In the genomic region with DNA sequence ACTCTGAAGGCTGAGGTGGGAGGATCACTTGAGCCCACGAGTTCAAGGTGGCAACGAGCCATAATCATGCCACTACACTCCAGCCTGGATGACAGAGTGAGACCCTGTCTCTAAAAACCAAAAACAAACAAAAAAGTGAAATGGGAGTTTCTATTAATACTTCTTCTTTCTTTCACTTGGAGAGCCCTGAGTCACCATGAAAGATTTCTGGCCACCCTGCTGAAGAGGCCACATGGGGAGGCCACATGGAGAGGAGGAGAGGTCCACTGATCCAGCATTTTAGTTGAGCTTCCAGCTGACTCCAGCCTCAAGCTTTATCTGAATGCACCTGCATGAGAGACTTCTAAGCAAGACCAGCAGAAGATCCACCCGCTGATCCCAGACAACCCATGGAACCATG, we compare ENCODE assay signal across 18 cellular contexts.
DNase-seq lines count a peak whose midpoint lies in the region; ATAC-seq and TF ChIP-seq lines count a peak whose summit lies in the region.
"Had no signal": no experiment of that assay in that cellular context is flagged by ENCODE, and none has a peak within 500 bp of the region (broad histone marks: within the 10 kb centered on the region; RNA-seq: fewer than 3 reads in every experiment).

No MANE protein-coding gene starts in this region.

- H3K9ac ChIP-seq in adipocyte (ENCODE audit: low read length) = no peak overlapping the region

- H3K9me3 ChIP-seq in heart left ventricle (no peaks in the 10 kb centered on the region), adipocyte (ENCODE audit: control insufficient read depth, low read length) (no peaks in the 10 kb centered on the region)
- H3K9me3 ChIP-seq: HAP-1 had no signal

- H3K4me1 Mint-ChIP-seq in activated CD4-positive, alpha-beta memory T cell treated with anti-CD3 and anti-CD28 coated beads, Interleukin-2, amount 10 ng/mL, durations not matched to agents 7 days and 5 days = no peaks in the 10 kb centered on the region
- no peaks in the 10 kb centered on the region for H3K4me1 Mint-ChIP-seq in activated naive CD8-positive, alpha-beta T cell treated with anti-CD3 and anti-CD28 coated beads for 36 hours

- H3K27me3 ChIP-seq in heart left ventricle = no peaks in the 10 kb centered on the region
- H3K27me3 ChIP-seq in adipocyte (replicated peaks; ENCODE audit: control insufficient read depth, insufficient read depth, low read length) = peaks cover 14% of the 10 kb centered on the region

- intact Hi-C loops in heart left ventricle (cut with DNase I) (no loop called here), Right ventricle myocardium superior (cut with DNase I) (no loop called here)

- no peak for TF ChIP-seq CTCF in heart left ventricle (IDR thresholded peaks at IDR 0.05)

- H3K36me3 Mint-ChIP-seq in activated CD4-positive, alpha-beta memory T cell treated with anti-CD3 and anti-CD28 coated beads, Interleukin-2, amount 10 ng/mL, durations not matched to agents 7 days and 5 days (ENCODE audit: low read depth) = no peaks in the 10 kb centered on the region
- no peaks in the 10 kb centered on the region for H3K36me3 Mint-ChIP-seq in activated naive CD8-positive, alpha-beta T cell treated with anti-CD3 and anti-CD28 coated beads for 36 hours

- POLR2A ChIA-PET in activated CD4-positive, alpha-beta memory T cell treated with anti-CD3 and anti-CD28 coated beads, Interleukin-2, amount 10 ng/mL, durations not matched to agents 7 days and 5 days (lab: Charles Lee) = no interaction called here

- ATAC-seq in heart left ventricle (no peak), Right ventricle myocardium superior (ENCODE audit: poor library complexity) (no peak)
- ATAC-seq: PC-3 had no signal

- peak overlapping the region in 7 of 12 donors; percentile 4 to 76 (median 44) for H3K27ac ChIP-seq in heart left ventricle

- H3K4me3 Mint-ChIP-seq in activated CD4-positive, alpha-beta memory T cell treated with anti-CD3 and anti-CD28 coated beads, Interleukin-2, amount 10 ng/mL, durations not matched to agents 7 days and 5 days = no peak overlapping the region
- H3K4me3 Mint-ChIP-seq in activated naive CD8-positive, alpha-beta T cell treated with anti-CD3 and anti-CD28 coated beads for 36 hours = no peak overlapping the region

- H3K4me1 ChIP-seq in heart left ventricle (peaks cover 0 to 9% (median 5%) of the 10 kb centered on the region in 12 donors), adipocyte (ENCODE audit: control insufficient read depth, insufficient read depth, low read length) (no peaks in the 10 kb centered on the region)
- H3K4me1 ChIP-seq: HAP-1 had no signal

- H3K27ac Mint-ChIP-seq in activated CD4-positive, alpha-beta memory T cell treated with anti-CD3 and anti-CD28 coated beads, Interleukin-2, amount 10 ng/mL, durations not matched to agents 7 days and 5 days = no peak overlapping the region
- no peak overlapping the region for H3K27ac Mint-ChIP-seq in activated naive CD8-positive, alpha-beta T cell treated with anti-CD3 and anti-CD28 coated beads for 36 hours

- H3K4me3 ChIP-seq in heart left ventricle (no peak overlapping the region), adipocyte (ENCODE audit: low read length) (no peak overlapping the region)
- H3K4me3 ChIP-seq: HAP-1 had no signal

- CTCF ChIA-PET in activated CD4-positive, alpha-beta memory T cell treated with anti-CD3 and anti-CD28 coated beads, Interleukin-2, amount 10 ng/mL, durations not matched to agents 7 days and 5 days (lab: Charles Lee) = interaction anchor here (1.0 kb wide), 1 partner anchor 10 kb away, joined by 3 read pairs; no protein-coding TSS in a partner anchor

- no peak for TF ChIP-seq POLR2A in heart left ventricle (IDR thresholded peaks at IDR 0.05)

- WGBS in heart left ventricle, 4 donors = 90 to 96% (median 94%) methylated on average over 3 of the region's 3 CpGs

- H3K27me3 Mint-ChIP-seq in activated CD4-positive, alpha-beta memory T cell treated with anti-CD3 and anti-CD28 coated beads, Interleukin-2, amount 10 ng/mL, durations not matched to agents 7 days and 5 days = peaks cover 14% of the 10 kb centered on the region
- no peaks in the 10 kb centered on the region for H3K27me3 Mint-ChIP-seq in activated naive CD8-positive, alpha-beta T cell treated with anti-CD3 and anti-CD28 coated beads for 36 hours

- DNase-seq in heart left ventricle (no peak), Right ventricle myocardium superior (no peak), adipocyte (ENCODE audit: low read depth) (peak; percentile 35), hepatic stellate cell (ENCODE audit: low spot score) (peak; percentile 60), T1000 (lab: John Stamatoyannopoulos, UW) (no peak), NCI-H345 (lab: John Stamatoyannopoulos, UW) (no peak)
- no peak for DNase-seq in activated CD4-positive, alpha-beta memory T cell treated with anti-CD3 and anti-CD28 coated beads, Interleukin-2, amount 10 ng/mL, durations not matched to agents 7 days and 5 days
- no peak for DNase-seq in activated naive CD8-positive, alpha-beta T cell treated with anti-CD3 and anti-CD28 coated beads for 36 hours
- DNase-seq: C1 segment of cervical spinal cord, DMS 273 treated with DMSO at 0.1 percent for 48 hours, EL, NCI-H1092, NCI-H146, NCI-H2081, NCI-H510A, NCI-H774, PC-3 had no signal

- no peaks in the 10 kb centered on the region for H3K9me3 Mint-ChIP-seq in activated CD4-positive, alpha-beta memory T cell treated with anti-CD3 and anti-CD28 coated beads, Interleukin-2, amount 10 ng/mL, durations not matched to agents 7 days and 5 days
- H3K9me3 Mint-ChIP-seq in activated naive CD8-positive, alpha-beta T cell treated with anti-CD3 and anti-CD28 coated beads for 36 hours = no peaks in the 10 kb centered on the region

- no peaks in the 10 kb centered on the region for H3K36me3 ChIP-seq in heart left ventricle
- H3K36me3 ChIP-seq in adipocyte (ENCODE audit: control insufficient read depth, insufficient read depth, low read length, severe bottlenecking) = no peaks in the 10 kb centered on the region
- H3K36me3 ChIP-seq: HAP-1 had no signal

Comparison
In these comparisons a context has a peak if more than half of its experiments do, and no peak if none do; other contexts are left out.
1. DNase-seq: peak in adipocyte (single experiment) and hepatic stellate cell (single experiment); none in heart left ventricle (0 of 5), Right ventricle myocardium superior (single experiment), T1000 (single experiment), NCI-H345 (single experiment), activated CD4-positive, alpha-beta memory T cell treated with anti-CD3 and anti-CD28 coated beads, Interleukin-2, amount 10 ng/mL, durations not matched to agents 7 days and 5 days (single experiment) and activated naive CD8-positive, alpha-beta T cell treated with anti-CD3 and anti-CD28 coated beads for 36 hours (single experiment).